Comparison of ENCODE assay signal across 12 cellular contexts in genomic region chr9:109934499-109935214, GRCh38.
DNase-seq lines count a peak whose midpoint lies in the region; ATAC-seq and TF ChIP-seq lines count a peak whose summit lies in the region.
"Had no signal": no experiment of that assay in that cellular context is flagged by ENCODE, and none has a peak within 500 bp of the region (broad histone marks: within the 10 kb centered on the region; RNA-seq: fewer than 3 reads in every experiment).

No MANE protein-coding gene starts in this region.

- peaks cover 5% of the 10 kb centered on the region for H3K36me3 Mint-ChIP-seq in activated CD4-positive, alpha-beta T cell treated with anti-CD3 and anti-CD28 coated beads, Interleukin-2, amount 10 ng/mL, durations not matched to agents 24 days and 14 days (ENCODE audit: low read depth)
- H3K36me3 Mint-ChIP-seq: immature natural killer cell had no signal

- H3K27me3 ChIP-seq in IMR-90 (ENCODE audit: control insufficient read depth, insufficient read depth, low read length): no peaks in the 10 kb centered on the region
- no peaks in the 10 kb centered on the region for H3K27me3 ChIP-seq in SK-N-SH (ENCODE audit: insufficient read depth)
- H3K27me3 ChIP-seq: testis had no signal

- no peak for TF ChIP-seq EP300 in SK-N-SH (IDR thresholded peaks at IDR 0.05; ENCODE audit: borderline replicate concordance in 1 of 2, low read depth in 1 of 2, low read length in 1 of 2)

- peak overlapping the region; percentile 92 for H3K27ac Mint-ChIP-seq in activated CD4-positive, alpha-beta T cell treated with anti-CD3 and anti-CD28 coated beads, Interleukin-2, amount 10 ng/mL, durations not matched to agents 24 days and 14 days
- H3K27ac Mint-ChIP-seq: immature natural killer cell had no signal

- no peak for TF ChIP-seq POLR2A in IMR-90 (IDR thresholded peaks at IDR 0.05; ENCODE audit: low read depth, low read length)

- H4K20me1 ChIP-seq in IMR-90 (ENCODE audit: insufficient read depth, low read length): no peaks in the 10 kb centered on the region
- H4K20me1 ChIP-seq in OCI-LY7 (ENCODE audit: insufficient read depth, low read length): no peaks in the 10 kb centered on the region
- H4K20me1 ChIP-seq in SK-N-SH (ENCODE audit: insufficient read depth): no peaks in the 10 kb centered on the region

- peak overlapping the region; percentile 60 for H3K4ac ChIP-seq in IMR-90 (ENCODE audit: low read depth, low read length)

- H3K79me1 ChIP-seq in IMR-90 (ENCODE audit: low read depth in 1 of 2, low read length in 2 of 2): peaks cover 8 to 26% of the 10 kb centered on the region in 2 experiments; a peak in 3 of 4 replicates

- H3K36me3 ChIP-seq in IMR-90 (ENCODE audit: control insufficient read depth, insufficient read depth, low read length) (peaks cover 7% of the 10 kb centered on the region; the same call in 1 of the 2 replicates), OCI-LY7 (ENCODE audit: insufficient read depth, low read length) (no peaks in the 10 kb centered on the region), SK-N-SH (replicated peaks in 1 of 2; ENCODE audit: control insufficient read depth in 1 of 2, insufficient read depth in 2 of 2, low read length in 1 of 2) (peaks cover 0 to 22% of the 10 kb centered on the region in 2 experiments)
- H3K36me3 ChIP-seq: neutrophil had no signal

- H2BK5ac ChIP-seq in IMR-90 (ENCODE audit: low read depth, low read length, poor library complexity, severe bottlenecking): peak overlapping the region; percentile 1

- no peak overlapping the region for H2BK20ac ChIP-seq in IMR-90 (ENCODE audit: low read depth, low read length)

- POLR2A ChIA-PET in IMR-90 (lab: Charles Lee; ENCODE audit: unreplicated experiment) (no interaction called here), OCI-LY7 (lab: Charles Lee) (interaction anchor here (0.6 to 2.7 kb wide), 7 partner anchors 11 to 620 kb away, joined by 3 to 14 read pairs (median 4); no protein-coding TSS in a partner anchor), SK-N-SH (lab: Yijun Ruan, JAX) (no interaction called here)

- BruUV-seq in IMR-90 (replicated peaks; lab: Mats Ljungman, UMichigan) (no TSS peak), OCI-LY7 (replicated peaks; lab: Mats Ljungman, UMichigan) (no TSS peak)

- H3K4me1 ChIP-seq in IMR-90 (ENCODE audit: control insufficient read depth, insufficient read depth, low read length) (peaks cover 5% of the 10 kb centered on the region), OCI-LY7 (ENCODE audit: insufficient read depth, low read length, poor library complexity, severe bottlenecking) (peaks cover 30% of the 10 kb centered on the region), SK-N-SH (ENCODE audit: control insufficient read depth in 1 of 2, insufficient read depth in 2 of 2, low read depth in 1 of 2, low read length in 1 of 2) (peaks cover 0 to 5% of the 10 kb centered on the region in 2 experiments; a peak in 1 of 4 replicates)
- H3K4me1 ChIP-seq: testis had no signal

- peak overlapping the region; percentile 53 for H4K91ac ChIP-seq in IMR-90 (ENCODE audit: insufficient read depth, low read depth, low read length)

- peak overlapping the region; percentile 34; the same call in 1 of the 2 replicates for H3K27ac ChIP-seq in IMR-90 (ENCODE audit: insufficient read depth, low read length)
- H3K27ac ChIP-seq in OCI-LY7 (ENCODE audit: low read depth, low read length, poor library complexity, severe bottlenecking): no peak overlapping the region
- H3K27ac ChIP-seq in SK-N-SH (ENCODE audit: low read depth in 2 of 2, low read length in 1 of 2): no peak overlapping the region
- H3K27ac ChIP-seq: neutrophil, testis, VCaP had no signal

- peak overlapping the region; percentile 57 for H3K23ac ChIP-seq in IMR-90 (ENCODE audit: low read depth, low read length)

- H2BK15ac ChIP-seq in IMR-90 (ENCODE audit: low read depth, low read length): peak overlapping the region; percentile 26; the same call in 1 of the 3 replicates

- H3K79me2 ChIP-seq in OCI-LY7 (ENCODE audit: insufficient read depth, low read depth, low read length): no peaks in the 10 kb centered on the region
- H3K79me2 ChIP-seq in SK-N-SH (ENCODE audit: insufficient read depth): no peaks in the 10 kb centered on the region

- peak; percentile 37 for ATAC-seq in IMR-90 (ENCODE audit: low read depth)

- H3K9me2 ChIP-seq in OCI-LY7 (ENCODE audit: insufficient read depth, low read length) (no peaks in the 10 kb centered on the region), SK-N-SH (no peaks in the 10 kb centered on the region)

- WGBS in IMR-90 (ENCODE audit: extremely low coverage in 2 of 2, insufficient read length in 1 of 2), 2 experiments: 86% methylated on average over 2 of the region's 9 CpGs; no CpG with 5 or more reads in 1 of the 2 experiments
- 89% methylated on average over 9 of the region's 9 CpGs for WGBS in SK-N-SH (ENCODE audit: low lambda C conversion rate)

- dilution Hi-C loops in IMR-90 (cut with HindIII; ENCODE audit: low sequenced_read_pairs, unreplicated experiment): no loop called here

- no peak overlapping the region for H3K4me2 ChIP-seq in IMR-90 (ENCODE audit: low read depth, low read length)
- H3K4me2 ChIP-seq in OCI-LY7 (ENCODE audit: low read length): no peak overlapping the region
- H3K4me2 ChIP-seq in SK-N-SH: no peak overlapping the region

- H2BK120ac ChIP-seq in IMR-90 (ENCODE audit: low read depth, low read length): no peak overlapping the region

- peaks cover 31% of the 10 kb centered on the region for H3K4me1 Mint-ChIP-seq in activated CD4-positive, alpha-beta T cell treated with anti-CD3 and anti-CD28 coated beads, Interleukin-2, amount 10 ng/mL, durations not matched to agents 24 days and 14 days
- H3K4me1 Mint-ChIP-seq: immature natural killer cell had no signal

- TF ChIP-seq RAD21 in IMR-90 (IDR thresholded peaks at IDR 0.05; ENCODE audit: low read length) (no peak), SK-N-SH (IDR thresholded peaks at IDR 0.05; ENCODE audit: low read length) (no peak)

- no peak for TF ChIP-seq CTCF in IMR-90 (conservative IDR thresholded peaks at IDR 0.05; ENCODE audit: low read depth, low read length)
- no peak for TF ChIP-seq CTCF in OCI-LY7 (conservative IDR thresholded peaks at IDR 0.05; ENCODE audit: low read length)
- TF ChIP-seq CTCF in SK-N-SH (IDR thresholded peaks at IDR 0.05): no peak

- H4K8ac ChIP-seq in IMR-90 (ENCODE audit: low read depth in 2 of 2, low read length in 2 of 2): peak overlapping the region; percentile 16 to 18; a peak in 1 of 4 replicates

- CTCF ChIA-PET in IMR-90 (lab: Yijun Ruan, JAX): no interaction called here
- CTCF ChIA-PET in OCI-LY7 (lab: Charles Lee; ENCODE audit: unreplicated experiment): no interaction called here
- CTCF ChIA-PET in SK-N-SH (lab: Yijun Ruan, JAX): interaction anchor here (0.9 kb wide), 1 partner anchor 12 kb away, joined by 3 read pairs; no protein-coding TSS in a partner anchor

- peaks cover 10% of the 10 kb centered on the region for H3K9me3 Mint-ChIP-seq in activated CD4-positive, alpha-beta T cell treated with anti-CD3 and anti-CD28 coated beads, Interleukin-2, amount 10 ng/mL, durations not matched to agents 24 days and 14 days
- H3K9me3 Mint-ChIP-seq: immature natural killer cell had no signal

- H3K27me3 Mint-ChIP-seq in activated CD4-positive, alpha-beta T cell treated with anti-CD3 and anti-CD28 coated beads, Interleukin-2, amount 10 ng/mL, durations not matched to agents 24 days and 14 days: no peaks in the 10 kb centered on the region

- H3K4me3 Mint-ChIP-seq in activated CD4-positive, alpha-beta T cell treated with anti-CD3 and anti-CD28 coated beads, Interleukin-2, amount 10 ng/mL, durations not matched to agents 24 days and 14 days: peak overlapping the region; percentile 17
- H3K4me3 Mint-ChIP-seq: immature natural killer cell had no signal

- H2AFZ ChIP-seq in IMR-90 (replicated peaks; ENCODE audit: low read length, poor library complexity) (no peak overlapping the region), OCI-LY7 (ENCODE audit: low read length) (no peak overlapping the region; the same call in 1 of the 2 replicates), SK-N-SH (ENCODE audit: low read depth) (no peak overlapping the region)

- H3K9me1 ChIP-seq in IMR-90 (ENCODE audit: insufficient read depth, low read length): peaks cover 18% of the 10 kb centered on the region; the same call in 1 of the 2 replicates

- peak; percentile 67 for DNase-seq in activated CD4-positive, alpha-beta T cell treated with anti-CD3 and anti-CD28 coated beads, Interleukin-2, amount 10 ng/mL, durations not matched to agents 24 days and 14 days
- DNase-seq in activated CD4-positive, alpha-beta T cell treated with anti-CD3 and anti-CD28 coated beads for 4 hours: no peak
- DNase-seq in IMR-90 (peak; percentile 85), astrocyte of the hippocampus (ENCODE audit: low read depth, low spot score) (peak; percentile 51), GM03348 (ENCODE audit: low spot score) (no peak), OCI-LY7 (ENCODE audit: low spot score) (no peak), SK-N-SH (no peak)
- DNase-seq in stimulated activated CD4-positive, alpha-beta T cell treated with anti-CD3 and anti-CD28 coated beads, Interleukin-4, amount 100 ng/mL, for 24 hours: peak; percentile 11
- DNase-seq: immature natural killer cell, testis had no signal

- peaks cover 7% of the 10 kb centered on the region for H3F3A ChIP-seq in SK-N-SH (replicated peaks; ENCODE audit: insufficient read depth)

- H2AK9ac ChIP-seq in IMR-90 (replicated peaks; ENCODE audit: low read depth, low read length, poor library complexity): no peak overlapping the region

- H3K9me3 ChIP-seq in IMR-90 (ENCODE audit: control insufficient read depth, insufficient read depth, low read length): no peaks in the 10 kb centered on the region
- no peaks in the 10 kb centered on the region for H3K9me3 ChIP-seq in OCI-LY7 (ENCODE audit: low read length)
- no peaks in the 10 kb centered on the region for H3K9me3 ChIP-seq in SK-N-SH
- H3K9me3 ChIP-seq: neutrophil, testis had no signal

- in situ Hi-C loops in IMR-90 (cut with MboI; ENCODE audit: low sequenced_read_pairs): no loop called here

- peak overlapping the region; percentile 11; the same call in 1 of the 2 replicates for H3K18ac ChIP-seq in IMR-90 (ENCODE audit: low read depth, low read length)

- no peak overlapping the region for H3K9ac ChIP-seq in IMR-90 (ENCODE audit: low read depth, low read length)
- H3K9ac ChIP-seq in SK-N-SH: no peak overlapping the region

- H3K4me3 ChIP-seq in IMR-90 (ENCODE audit: insufficient read depth, low read depth, low read length) (no peak overlapping the region), OCI-LY7 (ENCODE audit: low read depth, low read length, poor library complexity, severe bottlenecking) (no peak overlapping the region), SK-N-SH (ENCODE audit: low read depth in 2 of 2, low read length in 1 of 2) (no peak overlapping the region)
- H3K4me3 ChIP-seq: testis had no signal

- no peak overlapping the region; the same call in 1 of the 2 replicates for H4K5ac ChIP-seq in IMR-90 (ENCODE audit: low read depth, low read length)

- no peak overlapping the region for H3K56ac ChIP-seq in IMR-90 (ENCODE audit: extremely low read depth, insufficient read depth, low read length)

- peak overlapping the region; percentile 9; the same call in 1 of the 2 replicates for H2AK5ac ChIP-seq in IMR-90 (ENCODE audit: low read depth, low read length)

- intact Hi-C loops in activated CD4-positive, alpha-beta T cell treated with anti-CD3 and anti-CD28 coated beads, Interleukin-2, amount 10 ng/mL, durations not matched to agents 24 days and 14 days (cut with micrococcal nuclease): loop anchor here (1.0 kb wide), 3 partner anchors 16 to 40 kb away; no protein-coding TSS in a partner anchor
- intact Hi-C loops in IMR-90 (cut with micrococcal nuclease): no loop called here
- intact Hi-C loops in OCI-LY7 (cut with micrococcal nuclease; ENCODE audit: unreplicated experiment): no loop called here

- H3K14ac ChIP-seq in IMR-90 (replicated peaks; ENCODE audit: low read depth, low read length): peak overlapping the region; percentile 56

Comparison
In these comparisons a context has a peak if more than half of its experiments do, and no peak if none do; other contexts are left out.
1. DNase-seq: peak in activated CD4-positive, alpha-beta T cell treated with anti-CD3 and anti-CD28 coated beads, Interleukin-2, amount 10 ng/mL, durations not matched to agents 24 days and 14 days (single experiment), IMR-90 (single experiment), astrocyte of the hippocampus (single experiment) and stimulated activated CD4-positive, alpha-beta T cell treated with anti-CD3 and anti-CD28 coated beads, Interleukin-4, amount 100 ng/mL, for 24 hours (single experiment); none in activated CD4-positive, alpha-beta T cell treated with anti-CD3 and anti-CD28 coated beads for 4 hours (0 of 2), GM03348 (single experiment), OCI-LY7 (single experiment) and SK-N-SH (single experiment).